In genomic region chr16:5110933-5111332, GRCh38 we compare ENCODE assay signal across 7 cellular contexts. TPM values are rescaled to one million over a fixed set of nuclear protein-coding genes. Genes with fewer than 3 reads are reported as not detected.
"Had no signal": no experiment of that assay in that cellular context is flagged by ENCODE, and none has a peak within 500 bp of the region (broad histone marks: within the 10 kb centered on the region; RNA-seq: fewer than 3 reads in every experiment).

No MANE protein-coding gene starts in this region.

RNA-seq across cellular contexts. Expression of gene C16orf89, which starts 45.2 kb away (rescaled TPM):
- total RNA-seq: naive thymus-derived CD4-positive, alpha-beta T cell; natural killer cell; osteoblast; progenitor cell of endocrine pancreas; right lobe of liver; smooth muscle cell had no signal
- polyA plus RNA-seq: naive thymus-derived CD4-positive, alpha-beta T cell; neural cell; smooth muscle cell had no signal
